In genomic region chr1:43299101-43299500, GRCh38 we compare ENCODE assay signal across 17 cellular contexts. TPM values are rescaled to one million over a fixed set of nuclear protein-coding genes. Genes with fewer than 3 reads are reported as not detected.
"Had no signal": no experiment of that assay in that cellular context is flagged by ENCODE, and none has a peak within 500 bp of the region (broad histone marks: within the 10 kb centered on the region; RNA-seq: fewer than 3 reads in every experiment).

No MANE protein-coding gene starts in this region.

- H3K4me3 ChIP-seq: ovary had no signal

- H3K36me3 ChIP-seq: ovary had no signal

- H3K9me3 ChIP-seq: ovary had no signal

- DNase-seq: activated CD8-positive, alpha-beta memory T cell treated with anti-CD3 and anti-CD28 coated beads, Interleukin-2, amount 50 U/mL, for 4 hours; activated CD8-positive, alpha-beta T cell treated with anti-CD3 and anti-CD28 coated beads for 36 hours; activated naive CD8-positive, alpha-beta T cell treated with anti-CD3 and anti-CD28 coated beads, Interleukin-2, amount 10 ng/mL, durations not matched to agents 7 days and 5 days; aorta; effector memory CD4-positive, alpha-beta T cell; immature natural killer cell; mesendoderm; nephron progenitor cell; ovary; retina; small intestine; T-helper 9 cell had no signal

- ATAC-seq: activated CD8-positive, alpha-beta T cell treated with anti-CD3 and anti-CD28 coated beads for 36 hours had no signal

- H3K27ac ChIP-seq: ovary, VCaP had no signal

- H3K27me3 ChIP-seq: ovary had no signal

RNA-seq across cellular contexts. Expression of gene C1orf210, which starts 13.7 kb away (rescaled TPM):
- total RNA-seq: activated CD8-positive, alpha-beta T cell treated with anti-CD3 and anti-CD28 coated beads for 36 hours; activated naive CD8-positive, alpha-beta T cell treated with anti-CD3 and anti-CD28 coated beads, Interleukin-2, amount 10 ng/mL, durations not matched to agents 7 days and 5 days; aorta; SK-MEL-5 had no signal
- polyA plus RNA-seq: immature natural killer cell, ovary had no signal

RNA-seq across cellular contexts. Expression of gene TMEM125, which starts 29.3 kb away (rescaled TPM):
- total RNA-seq: activated naive CD8-positive, alpha-beta T cell treated with anti-CD3 and anti-CD28 coated beads, Interleukin-2, amount 10 ng/mL, durations not matched to agents 7 days and 5 days; aorta; SK-MEL-5 had no signal

RNA-seq across cellular contexts. Expression of gene MPL, which starts 38.5 kb away (rescaled TPM):
- total RNA-seq: activated CD8-positive, alpha-beta T cell treated with anti-CD3 and anti-CD28 coated beads for 36 hours; activated naive CD8-positive, alpha-beta T cell treated with anti-CD3 and anti-CD28 coated beads, Interleukin-2, amount 10 ng/mL, durations not matched to agents 7 days and 5 days; bronchial epithelial cell; epithelial cell of proximal tubule; SK-MEL-5; urinary bladder had no signal
- polyA plus RNA-seq: small intestine had no signal
